ENCODE assay signal across 1 cellular context in genomic region chr6:27157461-27158315, GRCh38.
TF ChIP-seq lines count a peak whose summit lies in the region.

No MANE protein-coding gene starts in this region.

TF ChIP-seq in HEK293, 187 proteins besides CTCF, POLR2A, EP300 and RAD21 (continued from another document):
- TF ChIP-seq PBX3 (CRISPR knock-in tag; IDR thresholded peaks at IDR 0.05) = no peak
- TF ChIP-seq ZXDB (tag by site-specific recombination; IDR thresholded peaks at IDR 0.05) = peak; percentile 55; the same call in 1 of the 2 replicates
- peak; percentile 10; the same call in 1 of the 2 replicates for TF ChIP-seq GLI2 (tag by site-specific recombination; IDR thresholded peaks at IDR 0.05; ENCODE audit: borderline replicate concordance, low read depth)
- TF ChIP-seq ZNF391 (tag by site-specific recombination; IDR thresholded peaks at IDR 0.05; ENCODE audit: borderline replicate concordance, low read depth) = peak; percentile 89
- TF ChIP-seq ZNF514 (tag by site-specific recombination; IDR thresholded peaks at IDR 0.05) = no peak
- no peak for TF ChIP-seq ZNF10 (tag by site-specific recombination; IDR thresholded peaks at IDR 0.05)
- no peak for TF ChIP-seq SCRT2 (tag by site-specific recombination; IDR thresholded peaks at IDR 0.05)
- TF ChIP-seq ZNF776 (tag by site-specific recombination; IDR thresholded peaks at IDR 0.05; ENCODE audit: borderline replicate concordance) = no peak
- TF ChIP-seq BCL11B (tag by site-specific recombination; IDR thresholded peaks at IDR 0.05; ENCODE audit: low read depth) = no peak
- peak; percentile 78; the same call in 1 of the 2 replicates for TF ChIP-seq SP7 (tag by site-specific recombination; IDR thresholded peaks at IDR 0.05)
- TF ChIP-seq KLF7 (tag by site-specific recombination; IDR thresholded peaks at IDR 0.05; ENCODE audit: borderline replicate concordance) = no peak
- TF ChIP-seq ZNF521 (tag by site-specific recombination; IDR thresholded peaks at IDR 0.05) = no peak
- 0 out of 2 replicates have a peak, but pooled peaks have one; percentile 28 for TF ChIP-seq TSHZ1 (tag by site-specific recombination; IDR thresholded peaks at IDR 0.05; ENCODE audit: borderline replicate concordance)
- peak; percentile 98 for TF ChIP-seq ZNF501 (tag by site-specific recombination; IDR thresholded peaks at IDR 0.05)
- 0 out of 2 replicates have a peak, but pooled peaks have one; percentile 27 for TF ChIP-seq WT1 (tag by site-specific recombination; IDR thresholded peaks at IDR 0.05)
- TF ChIP-seq ZNF623 (tag by site-specific recombination; IDR thresholded peaks at IDR 0.05) = no peak; the same call in 1 of the 2 replicates
- TF ChIP-seq ZNF785 (tag by site-specific recombination; IDR thresholded peaks at IDR 0.05) = no peak
- TF ChIP-seq ZNF132 (tag by site-specific recombination; IDR thresholded peaks at IDR 0.05; ENCODE audit: borderline replicate concordance) = no peak
- no peak for TF ChIP-seq ZSCAN23 (tag by site-specific recombination; IDR thresholded peaks at IDR 0.05)
- TF ChIP-seq ZNF658 (tag by site-specific recombination; IDR thresholded peaks at IDR 0.05) = no peak
- no peak for TF ChIP-seq SETDB1 (IDR thresholded peaks at IDR 0.05; ENCODE audit: insufficient read length, low read length)
- TF ChIP-seq ZNF239 (tag by site-specific recombination; IDR thresholded peaks at IDR 0.05) = peak; percentile 82; the same call in 1 of the 2 replicates
- TF ChIP-seq ZNF140 (tag by site-specific recombination; IDR thresholded peaks at IDR 0.05) = no peak
- peak; percentile 26; the same call in 1 of the 2 replicates for TF ChIP-seq ZBTB6 (tag by site-specific recombination; IDR thresholded peaks at IDR 0.05)
- peak; percentile 95 for TF ChIP-seq ZNF660 (tag by site-specific recombination; IDR thresholded peaks at IDR 0.05)
- no peak for TF ChIP-seq ZNF324 (tag by site-specific recombination; IDR thresholded peaks at IDR 0.05)
- TF ChIP-seq MEIS1 (CRISPR knock-in tag; IDR thresholded peaks at IDR 0.05; ENCODE audit: borderline replicate concordance) = no peak
- TF ChIP-seq ZNF24 (tag by site-specific recombination; IDR thresholded peaks at IDR 0.05) = peak; percentile 79
- TF ChIP-seq ZNF148 (tag by site-specific recombination; IDR thresholded peaks at IDR 0.05; ENCODE audit: borderline replicate concordance) = no peak; the same call in 1 of the 2 replicates
- no peak for TF ChIP-seq ZNF280C (tag by site-specific recombination; IDR thresholded peaks at IDR 0.05)
- TF ChIP-seq ZNF621 (tag by site-specific recombination; IDR thresholded peaks at IDR 0.05) = no peak
- TF ChIP-seq ZNF202 (tag by site-specific recombination; IDR thresholded peaks at IDR 0.05; ENCODE audit: borderline replicate concordance) = no peak
- TF ChIP-seq ZNF174 (tag by site-specific recombination; IDR thresholded peaks at IDR 0.05) = no peak
- TF ChIP-seq PRDM10 (tag by site-specific recombination; IDR thresholded peaks at IDR 0.05) = peak; percentile 83
- TF ChIP-seq ZNF223 (tag by site-specific recombination; IDR thresholded peaks at IDR 0.05) = no peak
- TF ChIP-seq ZNF510 (tag by site-specific recombination; IDR thresholded peaks at IDR 0.05; ENCODE audit: insufficient replicate concordance) = no peak
- TF ChIP-seq ZNF214 (tag by site-specific recombination; IDR thresholded peaks at IDR 0.05; ENCODE audit: borderline replicate concordance) = no peak
- no peak for TF ChIP-seq ZNF830 (tag by site-specific recombination; IDR thresholded peaks at IDR 0.05; ENCODE audit: low read depth)
- TF ChIP-seq ZBTB7A (tag by site-specific recombination; IDR thresholded peaks at IDR 0.05; ENCODE audit: low read depth) = no peak
